ENCODE assay signal across 8 cellular contexts in genomic region chr22:29700949-29701927, GRCh38. TPM values are rescaled to one million over a fixed set of nuclear protein-coding genes. Genes with fewer than 3 reads are reported as not detected.
DNase-seq lines count a peak whose midpoint lies in the region; ATAC-seq, FAIRE-seq and TF ChIP-seq lines count a peak whose summit lies in the region.

No MANE protein-coding gene starts in this region.

- H3K9ac ChIP-seq in DND-41 (ENCODE audit: low read depth, low read length): no peak overlapping the region

- no peaks in the 10 kb centered on the region for H4K20me1 ChIP-seq in DND-41 (ENCODE audit: insufficient read depth, low read length)

- H3K36me3 ChIP-seq in DND-41 (ENCODE audit: insufficient read depth, low read length): peaks cover 21% of the 10 kb centered on the region

- no peaks in the 10 kb centered on the region for H3K27me3 ChIP-seq in DND-41 (ENCODE audit: insufficient read depth, low read length, poor library complexity)

- no peak overlapping the region for H2AFZ ChIP-seq in DND-41 (ENCODE audit: low read depth, low read length)

- no peak overlapping the region for H3K27ac ChIP-seq in DND-41 (ENCODE audit: low read length)

- no peaks in the 10 kb centered on the region for H3K9me3 Mint-ChIP-seq in T-helper 1 cell treated with Interleukin-12 subunit alpha and Interleukin-12 subunit beta and Interleukin-4 antibody, amounts not matched to agents 30 μg/mL and 1 μg/mL, for 36 hours

- no peak for FAIRE-seq in HTR-8/SVneo (lab: Jason Lieb, UNC)

- no peak overlapping the region for H3K4me2 ChIP-seq in DND-41 (ENCODE audit: insufficient read depth, low read length)

- ATAC-seq in DND-41 (ENCODE audit: insufficient read depth, low read depth) (0 out of 3 replicates have a peak, but pooled peaks have one; percentile 20), HG03457 (IDR thresholded peaks at IDR 0.05; ENCODE audit: unreplicated experiment) (no peak), GM21717 (IDR thresholded peaks at IDR 0.05; ENCODE audit: unreplicated experiment) (no peak)

- peak overlapping the region; percentile 55 for H3K27ac Mint-ChIP-seq in T-helper 1 cell treated with Interleukin-12 subunit alpha and Interleukin-12 subunit beta and Interleukin-4 antibody, amounts not matched to agents 30 μg/mL and 1 μg/mL, for 36 hours

- DNase-seq in DND-41: no peak
- peak; percentile 84 for DNase-seq in HT-29 (ENCODE audit: low spot score)
- peak; percentile 55 for DNase-seq in germinal center (ENCODE audit: low spot score)
- DNase-seq in stimulated activated CD8-positive, alpha-beta memory T cell treated with anti-CD3 and anti-CD28 coated beads, Interleukin-4, amount 100 ng/mL, for 48 hours: no peak
- DNase-seq in HTR-8/SVneo (ENCODE audit: insufficient read length, low spot score): no peak

- no peak for TF ChIP-seq CTCF in DND-41 (IDR thresholded peaks at IDR 0.05; ENCODE audit: borderline replicate concordance, extremely low read depth, low read length, poor library complexity, severe bottlenecking)

- H3K4me1 Mint-ChIP-seq in T-helper 1 cell treated with Interleukin-12 subunit alpha and Interleukin-12 subunit beta and Interleukin-4 antibody, amounts not matched to agents 30 μg/mL and 1 μg/mL, for 36 hours (ENCODE audit: low read depth): peaks cover 16% of the 10 kb centered on the region

- H3K4me3 ChIP-seq in DND-41 (ENCODE audit: low read depth in 1 of 2, low read length in 2 of 2): no peak overlapping the region

- no peaks in the 10 kb centered on the region for H3K4me1 ChIP-seq in DND-41 (ENCODE audit: insufficient read depth, low read length)

- H3K27me3 Mint-ChIP-seq in T-helper 1 cell treated with Interleukin-12 subunit alpha and Interleukin-12 subunit beta and Interleukin-4 antibody, amounts not matched to agents 30 μg/mL and 1 μg/mL, for 36 hours (ENCODE audit: low read depth): peaks cover 3% of the 10 kb centered on the region

- H3K36me3 Mint-ChIP-seq in T-helper 1 cell treated with Interleukin-12 subunit alpha and Interleukin-12 subunit beta and Interleukin-4 antibody, amounts not matched to agents 30 μg/mL and 1 μg/mL, for 36 hours (ENCODE audit: low read depth): no peaks in the 10 kb centered on the region

- H3K9me3 ChIP-seq in DND-41 (ENCODE audit: insufficient read depth, low read length, severe bottlenecking): no peaks in the 10 kb centered on the region

- H3K79me2 ChIP-seq in DND-41 (ENCODE audit: insufficient read depth, low read length): no peaks in the 10 kb centered on the region

- no peak overlapping the region for H3K4me3 Mint-ChIP-seq in T-helper 1 cell treated with Interleukin-12 subunit alpha and Interleukin-12 subunit beta and Interleukin-4 antibody, amounts not matched to agents 30 μg/mL and 1 μg/mL, for 36 hours

RNA-seq across cellular contexts. Expression of gene CABP7, which starts 18.6 kb away (rescaled TPM):
- 0.60 TPM in 1 of 2 replicates, not detected in the other for total RNA-seq in HT-29 (2014; rRNA removed; shearing (Covaris generic))

Comparison
In these comparisons a context has a peak if more than half of its experiments do, and no peak if none do; other contexts are left out.
1. DNase-seq: peak in HT-29 (single experiment) and germinal center (single experiment); none in DND-41 (single experiment), stimulated activated CD8-positive, alpha-beta memory T cell treated with anti-CD3 and anti-CD28 coated beads, Interleukin-4, amount 100 ng/mL, for 48 hours (single experiment) and HTR-8/SVneo (single experiment).